In the genomic region with DNA sequence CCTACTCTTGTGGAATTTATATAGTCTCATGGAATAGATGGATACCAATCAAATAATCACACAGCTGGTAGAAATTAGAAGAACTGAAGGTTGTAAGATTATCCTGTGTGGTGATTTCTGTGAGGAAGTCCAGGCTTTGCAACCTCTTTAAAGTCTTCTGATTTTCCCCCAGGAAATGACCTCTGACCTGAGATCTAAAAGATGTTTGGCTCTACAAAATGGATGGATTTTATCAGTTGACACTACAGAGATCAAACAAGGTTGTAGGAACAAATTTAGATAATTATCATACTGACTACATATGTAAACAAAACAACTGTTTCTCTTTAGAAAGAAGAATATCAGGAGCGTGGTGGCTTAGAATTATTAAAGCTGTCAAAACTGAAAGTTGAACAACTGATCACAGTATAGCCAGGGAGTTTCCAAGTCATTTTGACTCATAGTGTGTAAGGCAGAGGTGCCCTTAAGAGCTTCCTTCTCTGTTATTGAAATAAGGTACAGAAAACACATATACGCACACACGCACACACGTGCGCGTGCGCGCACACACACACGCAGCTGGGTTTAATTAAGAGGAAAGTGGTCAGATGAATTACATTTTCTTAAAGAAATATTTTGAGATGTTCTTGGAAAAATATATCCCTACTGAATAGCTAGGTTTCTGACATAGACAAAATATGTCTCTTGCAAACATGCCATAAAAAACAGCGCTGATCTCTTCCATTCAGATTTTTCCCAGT, we compare ENCODE assay signal across 10 cellular contexts. TPM values are rescaled to one million over a fixed set of nuclear protein-coding genes. Genes with fewer than 3 reads are reported as not detected.
DNase-seq lines count a peak whose midpoint lies in the region; ATAC-seq, FAIRE-seq and TF ChIP-seq lines count a peak whose summit lies in the region.
"Had no signal": no experiment of that assay in that cellular context is flagged by ENCODE, and none has a peak within 500 bp of the region (broad histone marks: within the 10 kb centered on the region; RNA-seq: fewer than 3 reads in every experiment).

No MANE protein-coding gene starts in this region.

- FAIRE-seq in keratinocyte (lab: Jason Lieb, UNC) = peak; percentile 62

- H3K9me1 ChIP-seq in keratinocyte (ENCODE audit: control insufficient read depth, extremely low read depth, insufficient read depth, low read length) = no peaks in the 10 kb centered on the region

- peak overlapping the region; percentile 47 for H3K27ac ChIP-seq in keratinocyte (ENCODE audit: control insufficient read depth, insufficient read depth, low read length)
- no peak overlapping the region for H3K27ac ChIP-seq in thyroid gland
- H3K27ac ChIP-seq: coronary artery had no signal

- peak; percentile 95 for ATAC-seq in GM18520 (IDR thresholded peaks at IDR 0.05; ENCODE audit: unreplicated experiment)
- peak; percentile 90 for ATAC-seq in GM21619 (IDR thresholded peaks at IDR 0.05; ENCODE audit: unreplicated experiment)
- peak; percentile 97 for ATAC-seq in HG03432 (IDR thresholded peaks at IDR 0.05; ENCODE audit: unreplicated experiment)

- intact Hi-C loops in thyroid gland (cut with DNase I) = no loop called here

- WGBS in thyroid gland, 2 donors = 78 to 91% methylated on average over 10 of the region's 10 CpGs

- H3K79me2 ChIP-seq in keratinocyte (ENCODE audit: control insufficient read depth, insufficient read depth, low read length) = no peaks in the 10 kb centered on the region

- dilution Hi-C loops in keratinocyte (cut with MboI; ENCODE audit: extremely low pct_ligation_motif_present, low sequenced_read_pairs) = no loop called here

- H3K9me3 ChIP-seq in keratinocyte (ENCODE audit: control insufficient read depth, low read depth, low read length) (no peaks in the 10 kb centered on the region), thyroid gland (no peaks in the 10 kb centered on the region)

- H3K4me1 ChIP-seq in keratinocyte (ENCODE audit: control insufficient read depth, extremely low read depth, insufficient read depth, low read length) (peaks cover 5% of the 10 kb centered on the region), thyroid gland (no peaks in the 10 kb centered on the region)

- TF ChIP-seq CTCF in keratinocyte (optimal IDR thresholded peaks at IDR 0.05 in 1 of 3, IDR thresholded peaks at IDR 0.05 in 1 of 3, conservative IDR thresholded peaks at IDR 0.05 in 1 of 3; ENCODE audit: extremely low read depth in 1 of 3, insufficient read depth in 2 of 3, low read length in 3 of 3) (no peak), thyroid gland (IDR thresholded peaks at IDR 0.05) (no peak)

- H4K20me1 ChIP-seq in keratinocyte (ENCODE audit: control insufficient read depth, extremely low read depth, insufficient read depth, low read length) = no peaks in the 10 kb centered on the region

- H3K4me2 ChIP-seq in keratinocyte (ENCODE audit: control insufficient read depth, extremely low read depth, insufficient read depth, low read depth, low read length) = peak overlapping the region; percentile 69

- TF ChIP-seq POLR2A in thyroid gland (IDR thresholded peaks at IDR 0.05) = no peak

- H3K9ac ChIP-seq in keratinocyte (ENCODE audit: control insufficient read depth, extremely low read depth, insufficient read depth, low read length) = no peak overlapping the region

- H2AFZ ChIP-seq in keratinocyte (ENCODE audit: control insufficient read depth, low read length) = peak overlapping the region; percentile 50

- H3K36me3 ChIP-seq in keratinocyte (ENCODE audit: control insufficient read depth in 2 of 2, extremely low read depth in 1 of 2, insufficient read depth in 2 of 2, low read length in 2 of 2) (no peaks in the 10 kb centered on the region), thyroid gland (no peaks in the 10 kb centered on the region)

- H3K27me3 ChIP-seq in keratinocyte (ENCODE audit: control insufficient read depth, extremely low read depth, insufficient read depth, low read length) = no peaks in the 10 kb centered on the region
- no peaks in the 10 kb centered on the region for H3K27me3 ChIP-seq in thyroid gland

- H3K4me3 ChIP-seq in keratinocyte (ENCODE audit: control insufficient read depth in 2 of 3, extremely low read depth in 1 of 3, insufficient read depth in 2 of 3, low read depth in 1 of 3, low read length in 3 of 3) = peak overlapping the region in 1 of 3 experiments; percentile 16
- H3K4me3 ChIP-seq in thyroid gland (replicated peaks in 1 of 3) = no peak overlapping the region
- H3K4me3 ChIP-seq: coronary artery had no signal

- no peak for DNase-seq in keratinocyte (ENCODE audit: low read depth, low spot score)
- no peak for DNase-seq in thyroid gland
- DNase-seq in 8988T = no peak
- no peak for DNase-seq in DMS 273 treated with DMSO at 0.1 percent for 48 hours (lab: John Stamatoyannopoulos, UW)
- no peak for DNase-seq in iPS-NIHi11 (ENCODE audit: low spot score)
- DNase-seq: immature natural killer cell had no signal

RNA-seq across cellular contexts. Expression of a gene that starts 35.5 kb away (rescaled TPM):
- 14.1 to 21.2 TPM (median 17.0 TPM) in 3 replicates for polyA plus RNA-seq in keratinocyte
- polyA plus RNA-seq in keratinocyte (2011; ENCODE audit: low read depth) = 24.6 TPM
- 11.1 and 18.0 TPM in 2 replicates for polyA plus RNA-seq in keratinocyte (2011; cell fraction: cytosol; rRNA removed)
- polyA plus RNA-seq in keratinocyte (2011; cell fraction: nucleus; rRNA removed) = 18.2 and 22.7 TPM in 2 replicates
- 10.1 and 30.1 TPM in 2 replicates for polyA plus RNA-seq in keratinocyte (2012; ENCODE audit: low replicate concordance)
- 3.6 to 21.1 TPM (median 13.4 TPM) in 3 replicates for polyA minus RNA-seq in keratinocyte
- polyA minus RNA-seq in keratinocyte (2011; cell fraction: cytosol; rRNA and poly(A)+ RNA removed) = 21.7 TPM
- 16.0 and 24.6 TPM in 2 replicates for polyA minus RNA-seq in keratinocyte (2011; cell fraction: nucleus; rRNA and poly(A)+ RNA removed)
- total RNA-seq in thyroid gland = 10 to 100 TPM in 3 of 4 donors, 1 to 10 TPM in 1; 5.2 to 17.1 (median 11.4) TPM
